7 cellular contexts compared by ENCODE assay signal in the genomic region with DNA sequence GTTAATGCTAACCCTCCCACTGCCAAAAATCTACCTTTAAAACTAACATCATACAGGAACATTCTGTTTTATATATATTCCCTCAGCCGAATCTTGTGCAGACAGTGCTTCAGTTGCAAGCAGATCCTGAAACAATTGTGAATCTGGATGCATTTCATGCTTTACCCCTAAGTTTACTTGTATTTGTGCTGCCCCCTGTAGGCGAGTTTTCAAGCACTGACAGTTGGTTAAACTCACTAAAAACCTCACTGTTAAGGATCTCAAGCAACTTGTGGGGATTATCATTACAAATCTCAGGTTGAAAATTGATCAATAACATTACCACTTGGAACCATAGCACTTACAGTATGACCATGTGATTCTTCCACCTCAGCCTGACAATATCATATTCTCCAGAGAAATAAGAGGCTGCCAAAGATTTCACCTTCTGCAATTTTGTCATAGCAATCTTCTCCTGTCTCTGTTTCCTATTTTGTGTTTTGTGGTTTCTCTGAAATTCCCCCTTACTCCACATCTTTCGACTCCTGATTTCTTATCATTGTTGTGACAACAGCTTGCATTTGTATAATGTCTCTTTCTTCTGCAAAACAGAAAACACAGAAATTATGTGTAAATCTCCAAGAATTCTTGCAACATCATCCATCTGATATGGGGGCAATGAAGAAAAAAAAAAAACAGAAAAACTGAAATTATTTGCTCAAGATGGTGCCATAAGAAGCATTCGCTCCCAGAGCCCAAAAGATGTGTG.
A peak's percentile ranks its signal among the peaks of the same experiment; 100 is the strongest.
DNase-seq lines count a peak whose midpoint lies in the region; ATAC-seq and TF ChIP-seq lines count a peak whose summit lies in the region.

No MANE protein-coding gene starts in this region.

- H3K36me3 ChIP-seq in RWPE2 (ENCODE audit: low read depth): no peaks in the 10 kb centered on the region

- DNase-seq in GM04503 (ENCODE audit: low read depth) (peak; percentile 1), KBM-7 (peak; percentile 3), RWPE2 (ENCODE audit: low spot score) (no peak), fibroblast of the aortic adventitia (ENCODE audit: low read depth) (peak; percentile 87), osteocyte (ENCODE audit: extremely low spot score, unreplicated experiment) (no peak)
- DNase-seq in activated CD4-positive, CD25-positive, alpha-beta regulatory T cell treated with anti-CD3 and anti-CD28 coated beads, Interleukin-2, amount 50 U/mL, for 72 hours: no peak

- no peaks in the 10 kb centered on the region for H3K27me3 Mint-ChIP-seq in osteocyte (ENCODE audit: unreplicated experiment)

- H3K27ac ChIP-seq in RWPE2 (ENCODE audit: poor library complexity, severe bottlenecking): no peak overlapping the region

- in situ Hi-C loops in KBM-7 (cut with MboI; ENCODE audit: low pct_unique_long_range_greater_than_20kb, low sequenced_read_pairs): no loop called here

- no peak overlapping the region for H3K27ac Mint-ChIP-seq in osteocyte (ENCODE audit: unreplicated experiment)

- H3K9me3 ChIP-seq in RWPE2 (ENCODE audit: severe bottlenecking): no peaks in the 10 kb centered on the region

- H3K9me3 Mint-ChIP-seq in osteocyte (ENCODE audit: unreplicated experiment): no peaks in the 10 kb centered on the region

- no peaks in the 10 kb centered on the region for H3K4me1 ChIP-seq in RWPE2 (ENCODE audit: insufficient read depth, poor library complexity, severe bottlenecking)

- ATAC-seq in RWPE2 (ENCODE audit: low read depth): no peak
- no peak for ATAC-seq in GM21786 (IDR thresholded peaks at IDR 0.05; ENCODE audit: unreplicated experiment)

- no peak overlapping the region for H3K4me3 ChIP-seq in RWPE2 (ENCODE audit: severe bottlenecking)
- no peak overlapping the region for H3K4me3 ChIP-seq in fibroblast of the aortic adventitia (ENCODE audit: low read depth, low read length)

- H3K4me1 Mint-ChIP-seq in osteocyte (ENCODE audit: unreplicated experiment): peaks cover 4% of the 10 kb centered on the region

- H3K27me3 ChIP-seq in RWPE2 (ENCODE audit: insufficient read depth, poor library complexity, severe bottlenecking): no peaks in the 10 kb centered on the region

- H3K4me3 Mint-ChIP-seq in osteocyte (ENCODE audit: unreplicated experiment): no peak overlapping the region

- H3K36me3 Mint-ChIP-seq in osteocyte (ENCODE audit: unreplicated experiment): peaks cover 2% of the 10 kb centered on the region

- TF ChIP-seq CTCF in RWPE2 (IDR thresholded peaks at IDR 0.05; ENCODE audit: poor library complexity, severe bottlenecking) (peak; percentile 69), fibroblast of the aortic adventitia (IDR thresholded peaks at IDR 0.05; ENCODE audit: insufficient read depth, low read length) (peak; percentile 68), osteocyte (IDR thresholded peaks at IDR 0.05) (peak; percentile 66)

Comparison
In these comparisons a context has a peak if more than half of its experiments do, and no peak if none do; other contexts are left out.
1. DNase-seq: peak in GM04503 (single experiment), KBM-7 (single experiment) and fibroblast of the aortic adventitia (single experiment); none in RWPE2 (single experiment), osteocyte (single experiment) and activated CD4-positive, CD25-positive, alpha-beta regulatory T cell treated with anti-CD3 and anti-CD28 coated beads, Interleukin-2, amount 50 U/mL, for 72 hours (single experiment).
2. Peak in every context shown above with its lines, with median percentiles within 50 percentile points of each other: CTCF ChIP-seq.